8 cellular contexts compared by ENCODE assay signal in the genomic region with DNA sequence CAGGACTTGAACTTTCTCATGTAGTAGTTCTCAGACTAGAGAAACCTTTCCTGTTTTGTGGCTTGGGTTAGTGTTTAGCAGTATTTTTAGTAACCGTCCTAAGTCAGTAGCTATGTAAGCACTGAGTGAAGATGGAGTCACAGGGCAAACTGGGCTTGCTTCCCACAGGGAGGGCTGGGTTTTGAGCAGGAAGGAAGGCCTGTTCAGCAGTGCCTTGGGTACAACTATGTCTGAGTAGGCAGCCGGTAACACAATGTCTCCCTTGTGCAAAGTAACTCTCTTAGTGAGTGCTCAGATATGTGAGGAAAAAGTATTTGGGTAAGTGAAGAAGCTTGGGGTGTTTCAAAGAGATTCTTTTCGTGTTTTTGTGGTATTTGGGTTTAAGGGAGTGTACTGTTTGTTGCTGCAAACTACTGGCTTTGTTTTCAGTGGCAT.
DNase-seq lines count a peak whose midpoint lies in the region; ATAC-seq lines count a peak whose summit lies in the region.

No MANE protein-coding gene starts in this region.

- no peaks in the 10 kb centered on the region for H3K9me3 ChIP-seq in muscle layer of duodenum (ENCODE audit: control insufficient read depth in 1 of 2, low read length in 2 of 2)

- H3K27ac ChIP-seq in muscle layer of duodenum (ENCODE audit: low read length), result peak overlapping the region; percentile 54

- H3K4me1 ChIP-seq in muscle layer of duodenum (ENCODE audit: control insufficient read depth in 1 of 2, insufficient read depth in 2 of 2, low read length in 2 of 2), result peaks cover 0 to 11% of the 10 kb centered on the region in 2 donors

- DNase-seq in ELF-1 (ENCODE audit: low read depth, low spot score), result peak; percentile 32
- DNase-seq in UCSD-AML1 (lab: John Stamatoyannopoulos, UW; ENCODE audit: unreplicated experiment), result peak; percentile 69
- DNase-seq in fibroblast of gingiva (ENCODE audit: low read depth), result peak; percentile 94
- DNase-seq in ureter (ENCODE audit: low spot score), result peak; percentile 87
- no peak for DNase-seq in NCI-H526 treated with DMSO at 0.1 percent for 48 hours (lab: John Stamatoyannopoulos, UW)

- peaks cover 0 to 4% of the 10 kb centered on the region in 2 donors for H3K36me3 ChIP-seq in muscle layer of duodenum (ENCODE audit: control insufficient read depth in 1 of 2, insufficient read depth in 2 of 2, low read length in 2 of 2)

- ATAC-seq in HG03108 (IDR thresholded peaks at IDR 0.05; ENCODE audit: unreplicated experiment), result peak; percentile 52
- ATAC-seq in GM21360 (IDR thresholded peaks at IDR 0.05; ENCODE audit: unreplicated experiment), result no peak

- H3K27me3 ChIP-seq in muscle layer of duodenum (ENCODE audit: low read depth, low read length), result no peaks in the 10 kb centered on the region

- peak overlapping the region; percentile 32 to 53 for H3K4me3 ChIP-seq in muscle layer of duodenum (ENCODE audit: low read depth in 1 of 2, low read length in 2 of 2)
